ENCODE assay signal across 19 cellular contexts in the genomic region with DNA sequence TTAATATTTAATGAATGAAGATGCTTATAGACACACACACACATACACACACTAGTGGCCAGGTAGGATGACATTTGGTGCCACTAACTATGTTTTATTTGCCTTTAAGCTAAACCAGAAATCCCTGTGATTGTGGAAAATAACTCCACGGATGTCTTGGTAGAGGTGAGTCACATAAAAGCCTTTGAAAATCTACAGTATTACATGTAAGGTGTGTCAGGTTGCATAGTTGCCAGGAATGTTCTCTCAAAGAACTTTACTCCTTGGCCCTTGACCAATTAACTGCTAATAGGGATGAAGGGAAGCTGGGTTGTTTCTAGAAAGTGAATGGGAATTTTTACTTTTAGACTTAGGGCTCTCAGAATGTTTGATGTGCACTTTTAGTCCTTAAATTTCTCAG. TPM values are rescaled to one million over a fixed set of nuclear protein-coding genes. Genes with fewer than 3 reads are reported as not detected.
DNase-seq lines count a peak whose midpoint lies in the region; ATAC-seq and TF ChIP-seq lines count a peak whose summit lies in the region.
"Had no signal": no experiment of that assay in that cellular context is flagged by ENCODE, and none has a peak within 500 bp of the region (broad histone marks: within the 10 kb centered on the region; RNA-seq: fewer than 3 reads in every experiment).

No MANE protein-coding gene starts in this region.

- dilution Hi-C loops in IMR-90 (cut with HindIII; ENCODE audit: low sequenced_read_pairs, unreplicated experiment): no loop called here

- H2AK5ac ChIP-seq in IMR-90 (ENCODE audit: low read depth, low read length): no peak overlapping the region

- no peak overlapping the region for H3K23ac ChIP-seq in IMR-90 (ENCODE audit: low read depth, low read length)

- no peak overlapping the region for H2AK9ac ChIP-seq in IMR-90 (replicated peaks; ENCODE audit: low read depth, low read length, poor library complexity)

- H2BK15ac ChIP-seq in IMR-90 (ENCODE audit: low read depth, low read length): no peak overlapping the region

- no peak overlapping the region for H3K18ac ChIP-seq in IMR-90 (ENCODE audit: low read depth, low read length)

- H4K8ac ChIP-seq in IMR-90 (ENCODE audit: low read depth in 2 of 2, low read length in 2 of 2): no peak overlapping the region

- no peaks in the 10 kb centered on the region for H3K79me1 ChIP-seq in IMR-90 (ENCODE audit: low read depth in 1 of 2, low read length in 2 of 2)

- TF ChIP-seq CTCF in IMR-90 (conservative IDR thresholded peaks at IDR 0.05; ENCODE audit: low read depth, low read length): no peak
- TF ChIP-seq CTCF in stomach (IDR thresholded peaks at IDR 0.05): no peak

- no peak overlapping the region for H2BK5ac ChIP-seq in IMR-90 (ENCODE audit: low read depth, low read length, poor library complexity, severe bottlenecking)

- CTCF ChIA-PET in IMR-90 (lab: Yijun Ruan, JAX): no interaction called here

- no peak overlapping the region for H2AFZ ChIP-seq in IMR-90 (replicated peaks; ENCODE audit: low read length, poor library complexity)

- no peak overlapping the region for H4K91ac ChIP-seq in IMR-90 (ENCODE audit: insufficient read depth, low read depth, low read length)

- H2BK120ac ChIP-seq in IMR-90 (ENCODE audit: low read depth, low read length): no peak overlapping the region

- H3K9ac ChIP-seq in IMR-90 (ENCODE audit: low read depth, low read length): no peak overlapping the region
- H3K9ac ChIP-seq: BLaER1 treated with 17β-estradiol and CSF1 and Interleukin-3, amounts not matched to agents 10 nM and 100 nM had no signal

- H3K4me2 ChIP-seq in IMR-90 (ENCODE audit: low read depth, low read length): no peak overlapping the region
- H3K4me2 ChIP-seq: BLaER1 treated with 17β-estradiol and CSF1 and Interleukin-3, amounts not matched to agents 10 nM and 100 nM had no signal

- peaks cover 2% of the 10 kb centered on the region for H3K9me1 ChIP-seq in IMR-90 (ENCODE audit: insufficient read depth, low read length)

- no peaks in the 10 kb centered on the region for H3K36me3 ChIP-seq in IMR-90 (ENCODE audit: control insufficient read depth, insufficient read depth, low read length)
- H3K36me3 ChIP-seq in stomach: no peaks in the 10 kb centered on the region
- H3K36me3 ChIP-seq: suprapubic skin had no signal

- no TSS peak for BruUV-seq in IMR-90 (replicated peaks; lab: Mats Ljungman, UMichigan)

- H3K4me1 ChIP-seq in IMR-90 (ENCODE audit: control insufficient read depth, insufficient read depth, low read length) (peaks cover 5% of the 10 kb centered on the region), stomach (no peaks in the 10 kb centered on the region)

- intact Hi-C loops in IMR-90 (cut with micrococcal nuclease): no loop called here
- intact Hi-C loops in stomach (cut with DNase I; ENCODE audit: low total_unique reads): no loop called here

- no peak overlapping the region for H3K14ac ChIP-seq in IMR-90 (replicated peaks; ENCODE audit: low read depth, low read length)

- DNase-seq in IMR-90 (peak; percentile 10), amniotic epithelial cell (ENCODE audit: low read depth) (peak; percentile 50), iris pigment epithelial cell (ENCODE audit: low read depth) (peak; percentile 43), stomach (no peak), iPS-NIHi11 (ENCODE audit: low spot score) (no peak), DMS53 treated with DMSO at 0.1 percent for 48 hours (lab: John Stamatoyannopoulos, UW; ENCODE audit: unreplicated experiment) (no peak)
- DNase-seq: activated CD4-positive, alpha-beta T cell treated with anti-CD3 and anti-CD28 coated beads, Interleukin-2, amount 50 U/mL, for 48 hours; activated T-cell treated with anti-CD3 and anti-CD28 coated beads, Interleukin-2, amount 50 U/mL, for 4 hours; DMS153; NCI-H1092; NCI-H748 treated with DMSO at 0.1 percent for 48 hours; right cardiac atrium; stimulated activated CD4-positive, alpha-beta T cell treated with anti-CD3 and anti-CD28 coated beads, Interleukin-1b, Interleukin-23, amount 100 ng/mL, for 48 hours had no signal

- ATAC-seq in IMR-90 (ENCODE audit: low read depth) (no peak), HG02884 (IDR thresholded peaks at IDR 0.05; ENCODE audit: unreplicated experiment) (no peak)
- ATAC-seq: activated T-cell treated with anti-CD3 and anti-CD28 coated beads, Interleukin-2, amount 50 U/mL, for 4 hours; K562; right cardiac atrium had no signal

- no peak overlapping the region for H4K5ac ChIP-seq in IMR-90 (ENCODE audit: low read depth, low read length)

- WGBS in IMR-90 (ENCODE audit: extremely low coverage in 2 of 2, insufficient read length in 1 of 2), 2 experiments: no CpG with 5 or more reads among the region's 1 CpG
- 23 to 54% (median 30%) methylated on average over 1 of the region's 1 CpG for WGBS in stomach, 5 donors

- no peak overlapping the region for H3K56ac ChIP-seq in IMR-90 (ENCODE audit: extremely low read depth, insufficient read depth, low read length)

- TF ChIP-seq POLR2A in IMR-90 (IDR thresholded peaks at IDR 0.05; ENCODE audit: low read depth, low read length): no peak
- no peak for TF ChIP-seq POLR2A in stomach (IDR thresholded peaks at IDR 0.05)

- no peaks in the 10 kb centered on the region for H3K27me3 ChIP-seq in IMR-90 (ENCODE audit: control insufficient read depth, insufficient read depth, low read length)
- H3K27me3 ChIP-seq in stomach: no peaks in the 10 kb centered on the region
- H3K27me3 ChIP-seq: BLaER1 treated with 17β-estradiol and CSF1 and Interleukin-3, amounts not matched to agents 10 nM and 100 nM; suprapubic skin had no signal

- no peak for TF ChIP-seq EP300 in stomach (IDR thresholded peaks at IDR 0.05)

- POLR2A ChIA-PET in IMR-90 (lab: Charles Lee; ENCODE audit: unreplicated experiment): no interaction called here

- H4K20me1 ChIP-seq in IMR-90 (ENCODE audit: insufficient read depth, low read length): no peaks in the 10 kb centered on the region
- H4K20me1 ChIP-seq: BLaER1 treated with 17β-estradiol and CSF1 and Interleukin-3, amounts not matched to agents 10 nM and 100 nM had no signal

- H2BK20ac ChIP-seq in IMR-90 (ENCODE audit: low read depth, low read length): no peak overlapping the region

- TF ChIP-seq RAD21 in IMR-90 (IDR thresholded peaks at IDR 0.05; ENCODE audit: low read length): no peak

- in situ Hi-C loops in IMR-90 (cut with MboI; ENCODE audit: low sequenced_read_pairs): loop anchor here (25.0 kb wide), 2 partner anchors 277 to 377 kb away; a partner anchor contains a TSS

- H3K9me3 ChIP-seq in IMR-90 (ENCODE audit: control insufficient read depth, insufficient read depth, low read length): no peaks in the 10 kb centered on the region
- no peaks in the 10 kb centered on the region for H3K9me3 ChIP-seq in stomach
- H3K9me3 ChIP-seq: suprapubic skin had no signal

- no peak overlapping the region for H3K4ac ChIP-seq in IMR-90 (ENCODE audit: low read depth, low read length)

- H3K27ac ChIP-seq in IMR-90 (ENCODE audit: insufficient read depth, low read length) (no peak overlapping the region), stomach (peak overlapping the region in 3 of 5 donors; percentile 21 to 50 (median 21))
- H3K27ac ChIP-seq: BLaER1 treated with 17β-estradiol and CSF1 and Interleukin-3, amounts not matched to agents 10 nM and 100 nM; suprapubic skin had no signal

- no peak overlapping the region for H3K4me3 ChIP-seq in IMR-90 (ENCODE audit: insufficient read depth, low read depth, low read length)
- no peak overlapping the region for H3K4me3 ChIP-seq in stomach
- H3K4me3 ChIP-seq: BLaER1 treated with 17β-estradiol and CSF1 and Interleukin-3, amounts not matched to agents 10 nM and 100 nM; K562; suprapubic skin had no signal

TF ChIP-seq in IMR-90, 13 proteins besides CTCF, POLR2A, EP300 and RAD21:
- no peak for TF ChIP-seq BHLHE40 (IDR thresholded peaks at IDR 0.05; ENCODE audit: low read depth, low read length)

RNA-seq across cellular contexts. Expression of a gene that starts 9.9 kb away (rescaled TPM):
- total RNA-seq in IMR-90 (2012; rRNA removed): 0.72 and 1.1 TPM in 2 replicates
- polyA plus RNA-seq in IMR-90 (2012; rRNA removed): 0.36 and 0.51 TPM in 2 replicates
- polyA plus RNA-seq in IMR-90 (2012; cell fraction: cytosol; rRNA removed): 0.15 and 0.34 TPM in 2 replicates
- 0.10 and 0.21 TPM in 2 replicates for polyA plus RNA-seq in IMR-90 (2012; cell fraction: nucleus; rRNA removed; ENCODE audit: low replicate concordance)
- total RNA-seq in stomach: not detected
- polyA plus RNA-seq in stomach: 1 to 10 TPM in 1 of 3 donors, not detected in 2; 1.5 TPM
- total RNA-seq: chondrocyte, mesothelial cell of epicardium, right cardiac atrium had no signal
- polyA plus RNA-seq: K562, right cardiac atrium had no signal

RNA-seq across cellular contexts. Expression of a gene that starts 43.2 kb away (rescaled TPM):
- 0.18 and 0.28 TPM in 2 replicates for total RNA-seq in IMR-90 (2012; rRNA removed)
- 0.05 and 0.06 TPM in 2 replicates for polyA plus RNA-seq in IMR-90 (2012; rRNA removed)
- 0.04 and 0.05 TPM in 2 replicates for polyA plus RNA-seq in IMR-90 (2012; cell fraction: cytosol; rRNA removed)
- 0.21 TPM in 1 of 2 replicates, not detected in the other for polyA plus RNA-seq in IMR-90 (2012; cell fraction: nucleus; rRNA removed; ENCODE audit: low replicate concordance)
- 10 to 100 TPM in 1 of 5 donors, 1 to 10 TPM in 4; 5.7 to 57.2 (median 6.2) TPM for total RNA-seq in stomach
- 1 to 10 TPM in 2 of 3 donors, under 1 TPM in 1; 0.19 to 3.2 (median 1.6) TPM for polyA plus RNA-seq in stomach

Comparison
In these comparisons a context has a peak if more than half of its experiments do, and no peak if none do; other contexts are left out.
1. DNase-seq: peak in IMR-90 (single experiment), amniotic epithelial cell (single experiment) and iris pigment epithelial cell (single experiment); none in stomach (single experiment), iPS-NIHi11 (single experiment) and DMS53 treated with DMSO at 0.1 percent for 48 hours (single experiment).